7 cellular contexts compared by ENCODE assay signal in genomic region chr1:234114648-234115307, GRCh38.
A peak's percentile ranks its signal among the peaks of the same experiment; 100 is the strongest.
DNase-seq lines count a peak whose midpoint lies in the region; ATAC-seq and TF ChIP-seq lines count a peak whose summit lies in the region.

No MANE protein-coding gene starts in this region.

- peaks cover 7% of the 10 kb centered on the region for H3K4me1 Mint-ChIP-seq in activated naive CD4-positive, alpha-beta T cell treated with anti-CD3 and anti-CD28 coated beads, Interleukin-2, amount 50 U/mL, for 24 hours

- H3K27me3 ChIP-seq in gastrocnemius medialis, result no peaks in the 10 kb centered on the region

- intact Hi-C loops in head of caudate nucleus (cut with DNase I), result no loop called here
- intact Hi-C loops in gastrocnemius medialis (cut with DNase I; ENCODE audit: low total_unique reads), result loop anchor here (1.0 to 5.0 kb wide), 2 partner anchors 196 to 988 kb away; no protein-coding TSS in a partner anchor

- H3K9me3 Mint-ChIP-seq in activated naive CD4-positive, alpha-beta T cell treated with anti-CD3 and anti-CD28 coated beads, Interleukin-2, amount 50 U/mL, for 24 hours, result no peaks in the 10 kb centered on the region

- H3K9me3 ChIP-seq in gastrocnemius medialis, result no peaks in the 10 kb centered on the region

- no peaks in the 10 kb centered on the region for H3K36me3 Mint-ChIP-seq in activated naive CD4-positive, alpha-beta T cell treated with anti-CD3 and anti-CD28 coated beads, Interleukin-2, amount 50 U/mL, for 24 hours

- H3K36me3 ChIP-seq in gastrocnemius medialis, result no peaks in the 10 kb centered on the region

- H3K4me1 ChIP-seq in gastrocnemius medialis, result no peaks in the 10 kb centered on the region

- no peak overlapping the region for H3K4me3 ChIP-seq in gastrocnemius medialis

- ATAC-seq in HG03354 (IDR thresholded peaks at IDR 0.05; ENCODE audit: poor library complexity, severe bottlenecking, unreplicated experiment), result peak; percentile 57
- peak in 1 of 2 donors; percentile 68 for ATAC-seq in gastrocnemius medialis
- ATAC-seq in GM19324 (IDR thresholded peaks at IDR 0.05; ENCODE audit: low FRiP score, unreplicated experiment), result no peak

- peak overlapping the region; percentile 68 for H3K4me3 Mint-ChIP-seq in activated naive CD4-positive, alpha-beta T cell treated with anti-CD3 and anti-CD28 coated beads, Interleukin-2, amount 50 U/mL, for 24 hours

- DNase-seq in EH (ENCODE audit: low read depth), result peak; percentile 68
- peak; percentile 36 for DNase-seq in NCI-H774 (lab: John Stamatoyannopoulos, UW)
- DNase-seq in head of caudate nucleus, result peak in 23 of 42 donors; percentile 19 to 81 (median 47)
- no peak for DNase-seq in gastrocnemius medialis

- H3K27ac Mint-ChIP-seq in activated naive CD4-positive, alpha-beta T cell treated with anti-CD3 and anti-CD28 coated beads, Interleukin-2, amount 50 U/mL, for 24 hours, result peak overlapping the region; percentile 14

- H3K27ac ChIP-seq in gastrocnemius medialis, result no peak overlapping the region

- TF ChIP-seq POLR2A in gastrocnemius medialis (IDR thresholded peaks at IDR 0.05), result no peak

- peak; percentile 25 to 59 (median 46) for TF ChIP-seq CTCF in gastrocnemius medialis (IDR thresholded peaks at IDR 0.05 in 4 of 5, conservative IDR thresholded peaks at IDR 0.05 in 1 of 5)

- H3K27me3 Mint-ChIP-seq in activated naive CD4-positive, alpha-beta T cell treated with anti-CD3 and anti-CD28 coated beads, Interleukin-2, amount 50 U/mL, for 24 hours, result no peaks in the 10 kb centered on the region

- in situ Hi-C loops in gastrocnemius medialis (cut with MboI; ENCODE audit: low sequenced_read_pairs in 4 of 4), result no loop called here

Comparison
In these comparisons a context has a peak if more than half of its experiments do, and no peak if none do; other contexts are left out.
1. DNase-seq: peak in EH (single experiment), NCI-H774 (single experiment) and head of caudate nucleus (23 of 42); none in gastrocnemius medialis (0 of 2).